In the genomic region with DNA sequence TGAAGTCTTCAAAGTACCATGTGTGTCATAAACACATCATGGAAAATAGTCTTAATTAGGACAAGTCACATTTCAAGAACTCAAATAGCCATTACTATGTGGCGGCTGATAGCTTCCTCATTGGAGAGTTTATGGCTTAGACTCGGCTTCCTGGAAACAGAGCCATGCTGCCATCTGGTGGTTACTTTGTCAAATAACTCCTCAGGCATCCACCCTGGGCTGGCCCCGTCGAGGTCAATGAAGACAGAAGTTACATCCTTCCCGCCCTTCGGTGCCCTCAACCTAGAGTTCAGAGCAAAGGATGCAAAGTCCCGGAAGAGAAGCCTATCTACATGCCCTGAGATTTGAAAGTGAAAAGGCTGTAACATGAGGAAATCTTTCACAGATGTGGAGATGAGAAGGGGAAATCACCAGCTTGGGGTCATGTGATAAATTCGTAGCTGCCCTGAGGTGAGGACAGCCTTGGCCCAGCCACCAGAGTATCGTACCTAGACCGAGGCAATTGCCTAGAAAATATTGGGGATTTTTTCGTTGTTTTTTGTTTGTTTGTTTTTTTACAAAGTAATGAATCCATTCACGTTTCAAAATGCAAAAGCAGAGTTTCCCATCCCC, we compare ENCODE assay signal across 8 cellular contexts. TPM values are rescaled to one million over a fixed set of nuclear protein-coding genes. Genes with fewer than 3 reads are reported as not detected.
DNase-seq lines count a peak whose midpoint lies in the region; ATAC-seq and TF ChIP-seq lines count a peak whose summit lies in the region.

No MANE protein-coding gene starts in this region.

- H3K4me1 ChIP-seq in SK-N-SH (ENCODE audit: control insufficient read depth in 1 of 2, insufficient read depth in 2 of 2, low read depth in 1 of 2, low read length in 1 of 2): peaks cover 5 to 6% of the 10 kb centered on the region in 2 experiments; a peak in 1 of 4 replicates
- H3K4me1 ChIP-seq in upper lobe of right lung: no peaks in the 10 kb centered on the region

- DNase-seq in GM04504 (ENCODE audit: low read depth) (peak; percentile 47), NCI-H128 (lab: John Stamatoyannopoulos, UW; ENCODE audit: unreplicated experiment) (peak; percentile 77), SK-N-SH (peak; percentile 80), glomerular visceral epithelial cell (ENCODE audit: extremely low spot score) (peak; percentile 79), pons (ENCODE audit: low spot score) (peak; percentile 88), upper lobe of right lung (peak; percentile 71)
- peak; percentile 81 for DNase-seq in activated naive CD4-positive, alpha-beta T cell treated with anti-CD3 and anti-CD28 coated beads, Interleukin-2, amount 10 ng/mL, durations not matched to agents 7 days and 5 days

- H3K36me3 ChIP-seq in SK-N-SH (replicated peaks in 1 of 2; ENCODE audit: control insufficient read depth in 1 of 2, insufficient read depth in 2 of 2, low read length in 1 of 2) (no peaks in the 10 kb centered on the region), upper lobe of right lung (no peaks in the 10 kb centered on the region)

- peaks cover 4% of the 10 kb centered on the region for H3K4me1 Mint-ChIP-seq in activated naive CD4-positive, alpha-beta T cell treated with anti-CD3 and anti-CD28 coated beads, Interleukin-2, amount 10 ng/mL, durations not matched to agents 7 days and 5 days

- peak; percentile 99 for TF ChIP-seq RAD21 in SK-N-SH (IDR thresholded peaks at IDR 0.05; ENCODE audit: low read length)

- H2AFZ ChIP-seq in SK-N-SH (ENCODE audit: low read depth): no peak overlapping the region

- 22% methylated on average over 12 of the region's 12 CpGs for WGBS in SK-N-SH (ENCODE audit: low lambda C conversion rate)

- H3K27me3 ChIP-seq in SK-N-SH (ENCODE audit: insufficient read depth): no peaks in the 10 kb centered on the region
- no peaks in the 10 kb centered on the region for H3K27me3 ChIP-seq in upper lobe of right lung

- H3K9me2 ChIP-seq in SK-N-SH: no peaks in the 10 kb centered on the region

- no peak overlapping the region for H3K4me3 Mint-ChIP-seq in activated naive CD4-positive, alpha-beta T cell treated with anti-CD3 and anti-CD28 coated beads, Interleukin-2, amount 10 ng/mL, durations not matched to agents 7 days and 5 days

- H3K9me3 ChIP-seq in SK-N-SH (no peaks in the 10 kb centered on the region), upper lobe of right lung (no peaks in the 10 kb centered on the region)

- no peaks in the 10 kb centered on the region for H3K9me3 Mint-ChIP-seq in activated naive CD4-positive, alpha-beta T cell treated with anti-CD3 and anti-CD28 coated beads, Interleukin-2, amount 10 ng/mL, durations not matched to agents 7 days and 5 days

- H3K4me2 ChIP-seq in SK-N-SH: no peak overlapping the region

- TF ChIP-seq EP300 in SK-N-SH (IDR thresholded peaks at IDR 0.05; ENCODE audit: borderline replicate concordance in 1 of 2, low read depth in 1 of 2, low read length in 1 of 2): no peak

- peak; percentile 76 for ATAC-seq in HG02610 (IDR thresholded peaks at IDR 0.05; ENCODE audit: unreplicated experiment)
- peak; percentile 99 for ATAC-seq in upper lobe of right lung

- H3K9ac ChIP-seq in SK-N-SH: no peak overlapping the region

- H3K27ac ChIP-seq in SK-N-SH (ENCODE audit: low read depth in 2 of 2, low read length in 1 of 2) (no peak overlapping the region), upper lobe of right lung (no peak overlapping the region)

- CTCF ChIA-PET in SK-N-SH (lab: Yijun Ruan, JAX): interaction anchor here (0.5 to 9.2 kb wide), 79 partner anchors 9 to 1751 kb away, joined by 3 to 209 read pairs (median 4); a partner anchor contains a TSS
- CTCF ChIA-PET in activated naive CD4-positive, alpha-beta T cell treated with anti-CD3 and anti-CD28 coated beads, Interleukin-2, amount 10 ng/mL, durations not matched to agents 7 days and 5 days (lab: Charles Lee): interaction anchor here (0.6 to 6.7 kb wide), 18 partner anchors 9 to 531 kb away, joined by 3 to 136 read pairs (median 3); no protein-coding TSS in a partner anchor

- H3F3A ChIP-seq in SK-N-SH (replicated peaks; ENCODE audit: insufficient read depth): no peaks in the 10 kb centered on the region

- intact Hi-C loops in upper lobe of right lung (cut with DNase I): loop anchor here (5.0 kb wide), 1 partner anchor 146 kb away; no protein-coding TSS in a partner anchor

- H3K27me3 Mint-ChIP-seq in activated naive CD4-positive, alpha-beta T cell treated with anti-CD3 and anti-CD28 coated beads, Interleukin-2, amount 10 ng/mL, durations not matched to agents 7 days and 5 days: peaks cover 20% of the 10 kb centered on the region

- H3K79me2 ChIP-seq in SK-N-SH (ENCODE audit: insufficient read depth): no peaks in the 10 kb centered on the region

- H3K4me3 ChIP-seq in SK-N-SH (ENCODE audit: low read depth in 2 of 2, low read length in 1 of 2) (no peak overlapping the region), upper lobe of right lung (no peak overlapping the region)

- peak; percentile 85 for TF ChIP-seq CTCF in SK-N-SH (IDR thresholded peaks at IDR 0.05)
- TF ChIP-seq CTCF in upper lobe of right lung (IDR thresholded peaks at IDR 0.05): peak; percentile 85

- POLR2A ChIA-PET in SK-N-SH (lab: Yijun Ruan, JAX): interaction anchor here (1.1 kb wide), 1 partner anchor 181 kb away, joined by 4 read pairs; no protein-coding TSS in a partner anchor

- no peak overlapping the region for H3K27ac Mint-ChIP-seq in activated naive CD4-positive, alpha-beta T cell treated with anti-CD3 and anti-CD28 coated beads, Interleukin-2, amount 10 ng/mL, durations not matched to agents 7 days and 5 days

- no peaks in the 10 kb centered on the region for H4K20me1 ChIP-seq in SK-N-SH (ENCODE audit: insufficient read depth)

- no peaks in the 10 kb centered on the region for H3K36me3 Mint-ChIP-seq in activated naive CD4-positive, alpha-beta T cell treated with anti-CD3 and anti-CD28 coated beads, Interleukin-2, amount 10 ng/mL, durations not matched to agents 7 days and 5 days

TF ChIP-seq in SK-N-SH, 30 proteins besides CTCF, POLR2A, EP300 and RAD21:
- TF ChIP-seq RFX5 (IDR thresholded peaks at IDR 0.05; ENCODE audit: low read length) (0 out of 2 replicates have a peak, but pooled peaks have one; percentile 24), FOXM1 (IDR thresholded peaks at IDR 0.05; ENCODE audit: low read depth) (no peak), SMC3 (IDR thresholded peaks at IDR 0.05; ENCODE audit: low read depth, low read length) (peak; percentile 97), MXI1 (IDR thresholded peaks at IDR 0.05; ENCODE audit: low read depth, low read length) (no peak), GABPA (IDR thresholded peaks at IDR 0.05; ENCODE audit: low read depth) (no peak), RCOR1 (IDR thresholded peaks at IDR 0.05; ENCODE audit: low read length) (peak; percentile 42; the same call in 1 of the 2 replicates), NRF1 (IDR thresholded peaks at IDR 0.05; ENCODE audit: low read depth, low read length) (no peak), EZH2phosphoT487 (IDR thresholded peaks at IDR 0.05; ENCODE audit: borderline replicate concordance, low read depth) (no peak), YY1 (IDR thresholded peaks at IDR 0.05; ENCODE audit: low read depth) (no peak)
- TF ChIP-seq, protein P1, sequence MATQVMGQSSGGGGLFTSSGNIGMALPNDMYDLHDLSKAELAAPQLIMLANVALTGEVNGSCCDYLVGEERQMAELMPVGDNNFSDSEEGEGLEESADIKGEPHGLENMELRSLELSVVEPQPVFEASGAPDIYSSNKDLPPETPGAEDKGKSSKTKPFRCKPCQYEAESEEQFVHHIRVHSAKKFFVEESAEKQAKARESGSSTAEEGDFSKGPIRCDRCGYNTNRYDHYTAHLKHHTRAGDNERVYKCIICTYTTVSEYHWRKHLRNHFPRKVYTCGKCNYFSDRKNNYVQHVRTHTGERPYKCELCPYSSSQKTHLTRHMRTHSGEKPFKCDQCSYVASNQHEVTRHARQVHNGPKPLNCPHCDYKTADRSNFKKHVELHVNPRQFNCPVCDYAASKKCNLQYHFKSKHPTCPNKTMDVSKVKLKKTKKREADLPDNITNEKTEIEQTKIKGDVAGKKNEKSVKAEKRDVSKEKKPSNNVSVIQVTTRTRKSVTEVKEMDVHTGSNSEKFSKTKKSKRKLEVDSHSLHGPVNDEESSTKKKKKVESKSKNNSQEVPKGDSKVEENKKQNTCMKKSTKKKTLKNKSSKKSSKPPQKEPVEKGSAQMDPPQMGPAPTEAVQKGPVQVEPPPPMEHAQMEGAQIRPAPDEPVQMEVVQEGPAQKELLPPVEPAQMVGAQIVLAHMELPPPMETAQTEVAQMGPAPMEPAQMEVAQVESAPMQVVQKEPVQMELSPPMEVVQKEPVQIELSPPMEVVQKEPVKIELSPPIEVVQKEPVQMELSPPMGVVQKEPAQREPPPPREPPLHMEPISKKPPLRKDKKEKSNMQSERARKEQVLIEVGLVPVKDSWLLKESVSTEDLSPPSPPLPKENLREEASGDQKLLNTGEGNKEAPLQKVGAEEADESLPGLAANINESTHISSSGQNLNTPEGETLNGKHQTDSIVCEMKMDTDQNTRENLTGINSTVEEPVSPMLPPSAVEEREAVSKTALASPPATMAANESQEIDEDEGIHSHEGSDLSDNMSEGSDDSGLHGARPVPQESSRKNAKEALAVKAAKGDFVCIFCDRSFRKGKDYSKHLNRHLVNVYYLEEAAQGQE (IDR thresholded peaks at IDR 0.05; ENCODE audit: low read depth, low read length): no peak
TF ChIP-seq in SK-N-SH: peak in this region for 3.

RNA-seq across cellular contexts. Expression of a gene that starts 45.5 kb away (rescaled TPM):
- polyA plus RNA-seq in SK-N-SH (2012; rRNA removed): 3.1 and 6.4 TPM in 2 replicates
- polyA plus RNA-seq in SK-N-SH (2012; cell fraction: cytosol; rRNA removed): 0.94 and 1.8 TPM in 2 replicates
- polyA plus RNA-seq in SK-N-SH (2012; cell fraction: nucleus; rRNA removed): 17.5 and 25.4 TPM in 2 replicates
- 6.0 TPM for total RNA-seq in upper lobe of right lung
